In genomic region chr5:74316064-74316586, GRCh38 we compare ENCODE assay signal across 9 cellular contexts.
DNase-seq lines count a peak whose midpoint lies in the region; ATAC-seq, FAIRE-seq and TF ChIP-seq lines count a peak whose summit lies in the region.
"Had no signal": no experiment of that assay in that cellular context is flagged by ENCODE, and none has a peak within 500 bp of the region (broad histone marks: within the 10 kb centered on the region; RNA-seq: fewer than 3 reads in every experiment).

No MANE protein-coding gene starts in this region.

- TF ChIP-seq POLR2A in H54 (IDR thresholded peaks at IDR 0.05; ENCODE audit: low read depth, low read length), result no peak

- no peaks in the 10 kb centered on the region for H3K9me3 ChIP-seq in RWPE2 (ENCODE audit: severe bottlenecking)

- peak; percentile 93 for FAIRE-seq in H54 (lab: Jason Lieb, UNC)

- peaks cover 3% of the 10 kb centered on the region for H3K9me3 Mint-ChIP-seq in Calu3 (ENCODE audit: low read depth, unreplicated experiment)
- H3K9me3 Mint-ChIP-seq: IgD-negative memory B cell had no signal

- CTCF ChIA-PET in Calu3 (lab: Charles Lee), result interaction anchor here (0.8 to 2.2 kb wide), 4 partner anchors 9 to 327 kb away, joined by 3 to 5 read pairs (median 4); no protein-coding TSS in a partner anchor

- no peak overlapping the region for H3K4me3 ChIP-seq in RWPE2 (ENCODE audit: severe bottlenecking)

- DNase-seq in Calu3 (peak; percentile 83), H54 (ENCODE audit: insufficient read length, low spot score) (peak; percentile 63), RWPE2 (ENCODE audit: low spot score) (peak; percentile 85), fibroblast of the conjunctiva (ENCODE audit: low read depth) (peak; percentile 68), pons (ENCODE audit: low spot score) (no peak), NCI-H2081 treated with DMSO at 0.1 percent for 48 hours (lab: John Stamatoyannopoulos, UW) (no peak)
- DNase-seq in stimulated activated CD4-positive, alpha-beta T cell treated with anti-CD3 and anti-CD28 coated beads, Interleukin-4, amount 100 ng/mL, for 24 hours, result peak; percentile 27

- H3K36me3 ChIP-seq in RWPE2 (ENCODE audit: low read depth), result no peaks in the 10 kb centered on the region

- peaks cover 44% of the 10 kb centered on the region for H3K4me1 ChIP-seq in RWPE2 (ENCODE audit: insufficient read depth, poor library complexity, severe bottlenecking)

- H3K27ac Mint-ChIP-seq in Calu3 (ENCODE audit: unreplicated experiment), result peak overlapping the region; percentile 90

- ATAC-seq in RWPE2 (ENCODE audit: low read depth) (peak; percentile 93), GM19328 (IDR thresholded peaks at IDR 0.05; ENCODE audit: unreplicated experiment) (no peak)

- H3K27me3 ChIP-seq in RWPE2 (ENCODE audit: insufficient read depth, poor library complexity, severe bottlenecking), result no peaks in the 10 kb centered on the region

- peak overlapping the region; percentile 66 for H3K27ac ChIP-seq in RWPE2 (ENCODE audit: poor library complexity, severe bottlenecking)

- H3K4me1 Mint-ChIP-seq in Calu3 (ENCODE audit: low read depth, unreplicated experiment), result peaks cover 57% of the 10 kb centered on the region

- H3K27me3 Mint-ChIP-seq in Calu3 (ENCODE audit: unreplicated experiment), result no peaks in the 10 kb centered on the region

- intact Hi-C loops in Calu3 (cut with micrococcal nuclease; ENCODE audit: unreplicated experiment), result loop anchor here (5.0 kb wide), 1 partner anchor 84 kb away; no protein-coding TSS in a partner anchor

- no peaks in the 10 kb centered on the region for H3K36me3 Mint-ChIP-seq in Calu3 (ENCODE audit: insufficient read depth, unreplicated experiment)
- H3K36me3 Mint-ChIP-seq: IgD-negative memory B cell had no signal

- H3K4me3 Mint-ChIP-seq in Calu3 (ENCODE audit: low read depth, unreplicated experiment), result no peak overlapping the region
- H3K4me3 Mint-ChIP-seq: IgD-negative memory B cell had no signal

- no TSS peak for BruUV-seq in Calu3 (replicated peaks; lab: Mats Ljungman, UMichigan)

- TF ChIP-seq CTCF in Calu3 (IDR thresholded peaks at IDR 0.05; ENCODE audit: unreplicated experiment) (no peak), RWPE2 (IDR thresholded peaks at IDR 0.05; ENCODE audit: poor library complexity, severe bottlenecking) (no peak)

Comparison
In these comparisons a context has a peak if more than half of its experiments do, and no peak if none do; other contexts are left out.
1. DNase-seq: peak in Calu3 (single experiment), H54 (single experiment), RWPE2 (single experiment), fibroblast of the conjunctiva (single experiment) and stimulated activated CD4-positive, alpha-beta T cell treated with anti-CD3 and anti-CD28 coated beads, Interleukin-4, amount 100 ng/mL, for 24 hours (single experiment); none in pons (single experiment) and NCI-H2081 treated with DMSO at 0.1 percent for 48 hours (single experiment).